Comparison of ENCODE assay signal across 8 cellular contexts in genomic region chr16:67857547-67858233, GRCh38. TPM values are rescaled to one million over a fixed set of nuclear protein-coding genes. Genes with fewer than 3 reads are reported as not detected.
DNase-seq lines count a peak whose midpoint lies in the region; ATAC-seq and FAIRE-seq lines count a peak whose summit lies in the region.

No MANE protein-coding gene starts in this region.

- peak overlapping the region; percentile 67 for H3K27ac ChIP-seq in urinary bladder (ENCODE audit: low read depth)

- H3K4me1 ChIP-seq in urinary bladder (ENCODE audit: insufficient read depth), result peaks cover 3% of the 10 kb centered on the region

- no peaks in the 10 kb centered on the region for H3K36me3 ChIP-seq in urinary bladder (ENCODE audit: insufficient read depth)

- H3K4me3 Mint-ChIP-seq in activated T-cell treated with anti-CD3 and anti-CD28 coated beads, Interleukin-2, amount 50 U/mL, for 24 hours, result no peak overlapping the region
- H3K4me3 Mint-ChIP-seq in effector memory CD8-positive, alpha-beta T cell, result peak overlapping the region; percentile 21
- no peak overlapping the region for H3K4me3 Mint-ChIP-seq in memory B cell

- no peak overlapping the region for H3K4me3 ChIP-seq in urinary bladder (ENCODE audit: low read depth, low read length)

- ATAC-seq in effector memory CD8-positive, alpha-beta T cell (replicated peaks), result peak; percentile 85
- no peak for ATAC-seq in memory B cell (ENCODE audit: low read depth)
- no peak for ATAC-seq in HG02840 (IDR thresholded peaks at IDR 0.05; ENCODE audit: low FRiP score, unreplicated experiment)
- no peak for ATAC-seq in GM19351 (IDR thresholded peaks at IDR 0.05; ENCODE audit: unreplicated experiment)

- no peak for FAIRE-seq in RCC 7860 (lab: Jason Lieb, UNC)

- peaks cover 46% of the 10 kb centered on the region for H3K4me1 Mint-ChIP-seq in activated T-cell treated with anti-CD3 and anti-CD28 coated beads, Interleukin-2, amount 50 U/mL, for 24 hours (ENCODE audit: low read depth)
- H3K4me1 Mint-ChIP-seq in effector memory CD8-positive, alpha-beta T cell (ENCODE audit: low read depth in 2 of 2), result peaks cover 28 to 32% of the 10 kb centered on the region in 2 donors
- H3K4me1 Mint-ChIP-seq in memory B cell, result peaks cover 24% of the 10 kb centered on the region

- H3K27me3 Mint-ChIP-seq in activated T-cell treated with anti-CD3 and anti-CD28 coated beads, Interleukin-2, amount 50 U/mL, for 24 hours, result no peaks in the 10 kb centered on the region
- H3K27me3 Mint-ChIP-seq in effector memory CD8-positive, alpha-beta T cell, result no peaks in the 10 kb centered on the region
- no peaks in the 10 kb centered on the region for H3K27me3 Mint-ChIP-seq in memory B cell

- peak overlapping the region; percentile 27 for H3K27ac Mint-ChIP-seq in activated T-cell treated with anti-CD3 and anti-CD28 coated beads, Interleukin-2, amount 50 U/mL, for 24 hours
- H3K27ac Mint-ChIP-seq in effector memory CD8-positive, alpha-beta T cell, result peak overlapping the region; percentile 88 to 94
- peak overlapping the region; percentile 17 for H3K27ac Mint-ChIP-seq in memory B cell

- DNase-seq in activated T-cell treated with anti-CD3 and anti-CD28 coated beads, Interleukin-2, amount 50 U/mL, for 24 hours, result peak; percentile 37
- no peak for DNase-seq in activated T-cell treated with anti-CD3 and anti-CD28 coated beads, Interleukin-2, amount 50 U/mL, for 1 hour
- DNase-seq in RCC 7860 (ENCODE audit: low spot score), result peak; percentile 90
- peak in 2 of 3 experiments; percentile 35 to 42 for DNase-seq in effector memory CD8-positive, alpha-beta T cell
- no peak for DNase-seq in memory B cell (ENCODE audit: low spot score in 2 of 2)

- H3K36me3 Mint-ChIP-seq in activated T-cell treated with anti-CD3 and anti-CD28 coated beads, Interleukin-2, amount 50 U/mL, for 24 hours (ENCODE audit: low read depth), result peaks cover 68% of the 10 kb centered on the region
- peaks cover 17% of the 10 kb centered on the region for H3K36me3 Mint-ChIP-seq in effector memory CD8-positive, alpha-beta T cell (ENCODE audit: insufficient read depth)
- H3K36me3 Mint-ChIP-seq in memory B cell, result no peaks in the 10 kb centered on the region

- no peaks in the 10 kb centered on the region for H3K9me3 Mint-ChIP-seq in activated T-cell treated with anti-CD3 and anti-CD28 coated beads, Interleukin-2, amount 50 U/mL, for 24 hours
- H3K9me3 Mint-ChIP-seq in effector memory CD8-positive, alpha-beta T cell, result no peaks in the 10 kb centered on the region
- no peaks in the 10 kb centered on the region for H3K9me3 Mint-ChIP-seq in memory B cell

- 48% methylated on average over 3 of the region's 3 CpGs for WGBS in urinary bladder

RNA-seq across cellular contexts. Expression of gene CENPT, which starts 10.2 kb away (rescaled TPM):
- 16.5 TPM for total RNA-seq in urinary bladder
- 49.4 TPM for polyA plus RNA-seq in urinary bladder

RNA-seq across cellular contexts. Expression of gene NUTF2, which starts 11.0 kb away (rescaled TPM):
- total RNA-seq in urinary bladder, result 70.6 TPM
- polyA plus RNA-seq in urinary bladder, result 117 TPM

RNA-seq across cellular contexts. Expression of gene EDC4, which starts 15.2 kb away (rescaled TPM):
- 31.8 TPM for total RNA-seq in urinary bladder
- polyA plus RNA-seq in urinary bladder, result 43.2 TPM

RNA-seq across cellular contexts. Expression of gene THAP11, which starts 15.6 kb away (rescaled TPM):
- total RNA-seq in urinary bladder, result 27.2 TPM
- polyA plus RNA-seq in urinary bladder, result 42.2 TPM

RNA-seq across cellular contexts. Expression of gene NRN1L, which starts 27.0 kb away (rescaled TPM):
- not detected for total RNA-seq in urinary bladder
- polyA plus RNA-seq in urinary bladder, result 1.9 TPM

Comparison
In these comparisons a context has a peak if more than half of its experiments do, and no peak if none do; other contexts are left out.
1. DNase-seq: peak in activated T-cell treated with anti-CD3 and anti-CD28 coated beads, Interleukin-2, amount 50 U/mL, for 24 hours (single experiment), RCC 7860 (single experiment) and effector memory CD8-positive, alpha-beta T cell (2 of 3); none in activated T-cell treated with anti-CD3 and anti-CD28 coated beads, Interleukin-2, amount 50 U/mL, for 1 hour (single experiment) and memory B cell (0 of 2).
2. H3K27ac Mint-ChIP-seq: peak in every context shown above with its lines; median percentile 91 in effector memory CD8-positive, alpha-beta T cell; 27 in activated T-cell treated with anti-CD3 and anti-CD28 coated beads, Interleukin-2, amount 50 U/mL, for 24 hours; 17 in memory B cell.
3. H3K4me3 Mint-ChIP-seq: peak in effector memory CD8-positive, alpha-beta T cell (2 of 2); none in activated T-cell treated with anti-CD3 and anti-CD28 coated beads, Interleukin-2, amount 50 U/mL, for 24 hours (single experiment) and memory B cell (single experiment).